Comparison of ENCODE assay signal across 8 cellular contexts in the genomic region with DNA sequence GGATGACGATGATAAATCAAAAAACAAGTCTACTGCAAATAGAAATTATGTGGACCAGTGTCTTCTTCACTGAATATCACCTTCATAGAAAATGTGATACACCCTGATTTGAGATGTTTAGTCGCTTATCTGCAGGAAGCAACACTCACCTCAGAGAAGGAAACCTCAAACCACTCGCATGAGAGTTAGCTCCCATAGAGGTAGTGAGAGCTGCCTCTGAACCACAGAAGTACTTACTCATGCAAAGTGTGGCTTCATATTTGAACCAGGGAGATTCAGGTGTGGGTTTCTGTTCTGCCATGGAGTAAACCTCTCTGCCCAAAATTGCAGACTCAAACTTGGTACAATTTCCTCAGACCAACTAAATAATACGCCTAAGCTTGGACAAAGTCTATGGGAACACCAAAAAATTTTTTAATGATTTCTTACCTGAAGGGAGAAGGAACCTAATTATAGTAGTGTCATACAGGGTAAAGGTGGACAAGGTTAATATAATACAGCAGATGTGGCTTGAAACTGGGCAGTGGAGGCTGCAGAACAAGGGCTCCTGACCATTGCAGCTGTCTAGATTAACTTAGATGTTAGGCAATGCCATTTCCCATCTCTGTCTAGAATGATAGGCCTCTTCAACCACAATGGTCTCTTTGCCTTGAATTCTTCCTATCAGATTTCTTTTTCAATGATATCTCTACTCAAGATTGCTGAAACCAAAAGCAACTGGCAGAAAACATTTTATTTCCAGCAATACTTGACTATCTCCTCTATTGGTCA. TPM values are rescaled to one million over a fixed set of nuclear protein-coding genes. Genes with fewer than 3 reads are reported as not detected.
DNase-seq lines count a peak whose midpoint lies in the region; ATAC-seq and TF ChIP-seq lines count a peak whose summit lies in the region.

No MANE protein-coding gene starts in this region.

- H3K4me3 ChIP-seq in lower lobe of right lung, result no peak overlapping the region

- H3K4me1 Mint-ChIP-seq in activated CD4-positive, alpha-beta T cell treated with anti-CD3 and anti-CD28 coated beads, Interleukin-2, amount 10 ng/mL, durations not matched to agents 7 days and 5 days, result peaks cover 66% of the 10 kb centered on the region
- H3K4me1 Mint-ChIP-seq in mesothelial cell of epicardium (peaks cover 8% of the 10 kb centered on the region), HFFc6 (ENCODE audit: low read depth) (peaks cover 36% of the 10 kb centered on the region)

- peak; percentile 47 to 56 for DNase-seq in AML-193 (lab: John Stamatoyannopoulos, UW)
- DNase-seq in activated CD4-positive, alpha-beta T cell treated with anti-CD3 and anti-CD28 coated beads, Interleukin-2, amount 10 ng/mL, durations not matched to agents 7 days and 5 days, result peak; percentile 92
- DNase-seq in lower lobe of right lung, result no peak
- DNase-seq in mesothelial cell of epicardium (ENCODE audit: low spot score in 2 of 2, unreplicated experiment in 2 of 2), result no peak
- DNase-seq in NCI-H146 treated with DMSO at 0.1 percent for 48 hours (lab: John Stamatoyannopoulos, UW; ENCODE audit: unreplicated experiment), result no peak
- no peak for DNase-seq in HFFc6

- H3K27ac Mint-ChIP-seq in activated CD4-positive, alpha-beta T cell treated with anti-CD3 and anti-CD28 coated beads, Interleukin-2, amount 10 ng/mL, durations not matched to agents 7 days and 5 days, result peak overlapping the region; percentile 84
- no peak overlapping the region for H3K27ac Mint-ChIP-seq in mesothelial cell of epicardium
- no peak overlapping the region for H3K27ac Mint-ChIP-seq in HFFc6

- H3K9me3 ChIP-seq in lower lobe of right lung, result no peaks in the 10 kb centered on the region

- H3K4me3 Mint-ChIP-seq in activated CD4-positive, alpha-beta T cell treated with anti-CD3 and anti-CD28 coated beads, Interleukin-2, amount 10 ng/mL, durations not matched to agents 7 days and 5 days, result peak overlapping the region; percentile 59
- H3K4me3 Mint-ChIP-seq in mesothelial cell of epicardium (no peak overlapping the region), HFFc6 (no peak overlapping the region)

- no peak for TF ChIP-seq CTCF in lower lobe of right lung (IDR thresholded peaks at IDR 0.05)
- no peak for TF ChIP-seq CTCF in mesothelial cell of epicardium (IDR thresholded peaks at IDR 0.05; ENCODE audit: unreplicated experiment)
- TF ChIP-seq CTCF in HFFc6 (IDR thresholded peaks at IDR 0.05), result no peak

- ATAC-seq in GM19452 (IDR thresholded peaks at IDR 0.05; ENCODE audit: unreplicated experiment), result peak; percentile 97
- peak; percentile 96 for ATAC-seq in HG03521 (IDR thresholded peaks at IDR 0.05; ENCODE audit: unreplicated experiment)
- peak; percentile 75 to 85 for ATAC-seq in lower lobe of right lung

- no peaks in the 10 kb centered on the region for H3K27me3 ChIP-seq in lower lobe of right lung (ENCODE audit: low read depth)

- no peaks in the 10 kb centered on the region for H3K36me3 ChIP-seq in lower lobe of right lung

- peaks cover 36% of the 10 kb centered on the region for H3K27me3 Mint-ChIP-seq in activated CD4-positive, alpha-beta T cell treated with anti-CD3 and anti-CD28 coated beads, Interleukin-2, amount 10 ng/mL, durations not matched to agents 7 days and 5 days
- H3K27me3 Mint-ChIP-seq in mesothelial cell of epicardium (ENCODE audit: low read depth), result no peaks in the 10 kb centered on the region
- H3K27me3 Mint-ChIP-seq in HFFc6 (ENCODE audit: insufficient read depth), result no peaks in the 10 kb centered on the region; the same call in 1 of the 2 replicates

- no peak overlapping the region for H3K27ac ChIP-seq in lower lobe of right lung

- intact Hi-C loops in lower lobe of right lung (cut with DNase I), result no loop called here

- H3K9me3 Mint-ChIP-seq in activated CD4-positive, alpha-beta T cell treated with anti-CD3 and anti-CD28 coated beads, Interleukin-2, amount 10 ng/mL, durations not matched to agents 7 days and 5 days, result peaks cover 20% of the 10 kb centered on the region
- peaks cover 5% of the 10 kb centered on the region for H3K9me3 Mint-ChIP-seq in mesothelial cell of epicardium
- H3K9me3 Mint-ChIP-seq in HFFc6, result no peaks in the 10 kb centered on the region

- peaks cover 40% of the 10 kb centered on the region for H3K36me3 Mint-ChIP-seq in activated CD4-positive, alpha-beta T cell treated with anti-CD3 and anti-CD28 coated beads, Interleukin-2, amount 10 ng/mL, durations not matched to agents 7 days and 5 days (ENCODE audit: low read depth)
- no peaks in the 10 kb centered on the region for H3K36me3 Mint-ChIP-seq in mesothelial cell of epicardium
- H3K36me3 Mint-ChIP-seq in HFFc6 (ENCODE audit: low read depth), result no peaks in the 10 kb centered on the region

- POLR2A ChIA-PET in activated CD4-positive, alpha-beta T cell treated with anti-CD3 and anti-CD28 coated beads, Interleukin-2, amount 10 ng/mL, durations not matched to agents 7 days and 5 days (lab: Charles Lee), result interaction anchor here (0.6 kb wide), 1 partner anchor 74 kb away, joined by 3 read pairs; no protein-coding TSS in a partner anchor

- peaks cover 27% of the 10 kb centered on the region for H3K4me1 ChIP-seq in lower lobe of right lung

- CTCF ChIA-PET in activated CD4-positive, alpha-beta T cell treated with anti-CD3 and anti-CD28 coated beads, Interleukin-2, amount 10 ng/mL, durations not matched to agents 7 days and 5 days (lab: Charles Lee), result interaction anchor here (0.7 to 2.3 kb wide), 11 partner anchors 8 to 228 kb away, joined by 3 to 9 read pairs (median 3); partner anchors contain the start of gene RCBTB2

RNA-seq across cellular contexts. Expression of gene RCBTB2, which starts 29.6 kb away (rescaled TPM):
- 10 to 100 TPM; 22.5 to 24.5 TPM for total RNA-seq in activated CD4-positive, alpha-beta T cell treated with anti-CD3 and anti-CD28 coated beads, Interleukin-2, amount 10 ng/mL, durations not matched to agents 7 days and 5 days
- total RNA-seq in lower lobe of right lung (20.1 TPM), mesothelial cell of epicardium (20.3 to 21.6 TPM (median 20.6 TPM) in 3 replicates)
- total RNA-seq in HFFc6 (2021; fragmentation: NEBNext Ultra II Directional; extraction: Animal tissue kit (Norgen Biotek cat#: 25700)), result 1 to 10 TPM; 6.6 to 9.3 (median 7.5) TPM

Comparison
In these comparisons a context has a peak if more than half of its experiments do, and no peak if none do; other contexts are left out.
1. DNase-seq: peak in AML-193 (2 of 2) and activated CD4-positive, alpha-beta T cell treated with anti-CD3 and anti-CD28 coated beads, Interleukin-2, amount 10 ng/mL, durations not matched to agents 7 days and 5 days (single experiment); none in lower lobe of right lung (single experiment), mesothelial cell of epicardium (0 of 2), NCI-H146 treated with DMSO at 0.1 percent for 48 hours (single experiment) and HFFc6 (single experiment).
2. Peak in every context shown above with its lines, with median percentiles within 50 percentile points of each other: ATAC-seq.